Comparison of ENCODE assay signal across 8 cellular contexts in the genomic region with DNA sequence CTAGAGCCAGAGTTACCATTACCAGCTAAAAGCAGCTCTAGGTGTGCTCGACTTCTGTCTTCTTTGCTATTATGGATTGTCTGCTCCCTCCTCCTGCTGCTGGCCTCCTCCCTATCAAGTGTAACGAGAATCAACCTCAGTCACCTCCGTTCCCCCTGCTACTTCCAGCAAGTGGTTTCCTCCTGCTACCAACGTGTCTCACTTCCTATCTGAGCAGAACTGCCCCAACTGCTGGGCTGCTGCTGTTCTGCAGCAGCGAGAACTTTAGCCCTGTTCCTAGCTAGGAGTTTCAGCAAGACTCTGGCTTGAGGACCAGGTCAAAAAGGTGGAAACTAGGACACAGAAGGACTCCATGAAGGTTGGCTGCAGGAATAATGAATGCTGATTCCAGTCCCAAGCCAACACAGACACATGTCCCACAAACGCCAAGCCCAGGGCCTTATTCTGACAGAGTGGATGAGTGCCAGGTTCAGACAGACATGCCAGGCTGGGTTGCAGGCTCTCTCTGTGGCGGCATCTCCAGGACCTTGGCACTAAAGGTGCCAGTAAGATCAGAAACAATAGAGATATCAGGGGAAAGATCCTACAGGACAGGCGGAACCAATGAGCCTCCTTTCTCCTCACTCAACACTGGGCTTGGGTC. TPM values are rescaled to one million over a fixed set of nuclear protein-coding genes. Genes with fewer than 3 reads are reported as not detected.
DNase-seq lines count a peak whose midpoint lies in the region; ATAC-seq and TF ChIP-seq lines count a peak whose summit lies in the region.

No MANE protein-coding gene starts in this region.

- peak overlapping the region; percentile 86 for H3K27ac Mint-ChIP-seq in activated CD4-positive, alpha-beta memory T cell treated with anti-CD3 and anti-CD28 coated beads, Interleukin-2, amount 10 ng/mL, durations not matched to agents 7 days and 5 days

- TF ChIP-seq RAD21 in SK-N-SH (IDR thresholded peaks at IDR 0.05; ENCODE audit: low read length): no peak

- no peak for TF ChIP-seq POLR2A in testis (IDR thresholded peaks at IDR 0.05)

- H3F3A ChIP-seq in SK-N-SH (replicated peaks; ENCODE audit: insufficient read depth): no peaks in the 10 kb centered on the region

- no peak overlapping the region for H3K4me2 ChIP-seq in SK-N-SH

- POLR2A ChIA-PET in activated CD4-positive, alpha-beta memory T cell treated with anti-CD3 and anti-CD28 coated beads, Interleukin-2, amount 10 ng/mL, durations not matched to agents 7 days and 5 days (lab: Charles Lee): interaction anchor here (1.2 to 10.6 kb wide), 4 partner anchors 10 to 41 kb away, joined by 3 to 151 read pairs (median 28); no protein-coding TSS in a partner anchor
- POLR2A ChIA-PET in SK-N-SH (lab: Yijun Ruan, JAX): no interaction called here

- H3K9me2 ChIP-seq in SK-N-SH: no peaks in the 10 kb centered on the region

- intact Hi-C loops in testis (cut with DNase I; ENCODE audit: low total_unique reads): no loop called here

- peaks cover 63% of the 10 kb centered on the region for H3K36me3 Mint-ChIP-seq in activated CD4-positive, alpha-beta memory T cell treated with anti-CD3 and anti-CD28 coated beads, Interleukin-2, amount 10 ng/mL, durations not matched to agents 7 days and 5 days (ENCODE audit: low read depth)

- H3K27me3 Mint-ChIP-seq in activated CD4-positive, alpha-beta memory T cell treated with anti-CD3 and anti-CD28 coated beads, Interleukin-2, amount 10 ng/mL, durations not matched to agents 7 days and 5 days: no peaks in the 10 kb centered on the region

- CTCF ChIA-PET in activated CD4-positive, alpha-beta memory T cell treated with anti-CD3 and anti-CD28 coated beads, Interleukin-2, amount 10 ng/mL, durations not matched to agents 7 days and 5 days (lab: Charles Lee): interaction anchor here (1.1 to 17.2 kb wide), 7 partner anchors 9 to 67 kb away, joined by 3 to 423 read pairs (median 9); no protein-coding TSS in a partner anchor
- CTCF ChIA-PET in SK-N-SH (lab: Yijun Ruan, JAX): interaction anchor here (1.1 kb wide), 1 partner anchor 21 kb away, joined by 4 read pairs; no protein-coding TSS in a partner anchor

- H3K27ac ChIP-seq in lung (ENCODE audit: low read depth in 1 of 2, low read length in 1 of 2) (peak overlapping the region; percentile 34 to 80), testis (peak overlapping the region in 1 of 2 donors; percentile 55), SK-N-SH (ENCODE audit: low read depth in 2 of 2, low read length in 1 of 2) (no peak overlapping the region)

- peaks cover 13% of the 10 kb centered on the region; the same call in 1 of the 2 replicates for H3K79me2 ChIP-seq in SK-N-SH (ENCODE audit: insufficient read depth)

- no peak overlapping the region for H3K9ac ChIP-seq in SK-N-SH

- no peak overlapping the region for H2AFZ ChIP-seq in SK-N-SH (ENCODE audit: low read depth)

- DNase-seq in GM19240 (ENCODE audit: insufficient read length, low spot score) (peak; percentile 45), lung (ENCODE audit: low spot score) (no peak), testis (no peak), occipital lobe (lab: John Stamatoyannopoulos, UW) (no peak), SK-N-SH (no peak)
- peak; percentile 71 for DNase-seq in activated CD4-positive, alpha-beta memory T cell treated with anti-CD3 and anti-CD28 coated beads, Interleukin-2, amount 10 ng/mL, durations not matched to agents 7 days and 5 days

- ATAC-seq in HG03280 (IDR thresholded peaks at IDR 0.05; ENCODE audit: unreplicated experiment): peak; percentile 52
- no peak for ATAC-seq in lung (ENCODE audit: insufficient read depth, low FRiP score)
- ATAC-seq in GM18868 (IDR thresholded peaks at IDR 0.05; ENCODE audit: unreplicated experiment): no peak

- 33 to 47% methylated on average over 8 of the region's 8 CpGs for WGBS in lung, 2 donors
- WGBS in testis, 2 donors: 69 to 73% methylated on average over 8 of the region's 8 CpGs
- WGBS in SK-N-SH (ENCODE audit: low lambda C conversion rate): 99% methylated on average over 8 of the region's 8 CpGs

- H3K9me3 ChIP-seq in lung (ENCODE audit: control insufficient read depth in 2 of 2, insufficient read depth in 1 of 2, low read length in 1 of 2) (no peaks in the 10 kb centered on the region), testis (no peaks in the 10 kb centered on the region), SK-N-SH (no peaks in the 10 kb centered on the region)

- H3K4me1 Mint-ChIP-seq in activated CD4-positive, alpha-beta memory T cell treated with anti-CD3 and anti-CD28 coated beads, Interleukin-2, amount 10 ng/mL, durations not matched to agents 7 days and 5 days: peaks cover 65% of the 10 kb centered on the region

- no peaks in the 10 kb centered on the region for H3K27me3 ChIP-seq in lung (ENCODE audit: control insufficient read depth, insufficient read depth)
- H3K27me3 ChIP-seq in testis: no peaks in the 10 kb centered on the region
- H3K27me3 ChIP-seq in SK-N-SH (ENCODE audit: insufficient read depth): no peaks in the 10 kb centered on the region

- H3K9me3 Mint-ChIP-seq in activated CD4-positive, alpha-beta memory T cell treated with anti-CD3 and anti-CD28 coated beads, Interleukin-2, amount 10 ng/mL, durations not matched to agents 7 days and 5 days: no peaks in the 10 kb centered on the region

- H3K4me3 Mint-ChIP-seq in activated CD4-positive, alpha-beta memory T cell treated with anti-CD3 and anti-CD28 coated beads, Interleukin-2, amount 10 ng/mL, durations not matched to agents 7 days and 5 days: peak overlapping the region; percentile 50

- H3K4me3 ChIP-seq in lung: no peak overlapping the region
- H3K4me3 ChIP-seq in testis: no peak overlapping the region
- H3K4me3 ChIP-seq in SK-N-SH (ENCODE audit: low read depth in 2 of 2, low read length in 1 of 2): no peak overlapping the region

- H3K4me1 ChIP-seq in lung (ENCODE audit: control insufficient read depth in 2 of 2, insufficient read depth in 2 of 2, low read length in 2 of 2) (peaks cover 20 to 25% of the 10 kb centered on the region in 2 donors), testis (peaks cover 27% of the 10 kb centered on the region), SK-N-SH (ENCODE audit: control insufficient read depth in 1 of 2, insufficient read depth in 2 of 2, low read depth in 1 of 2, low read length in 1 of 2) (peaks cover 0 to 21% of the 10 kb centered on the region in 2 experiments; a peak in 2 of 4 replicates)

- H3K36me3 ChIP-seq in lung (ENCODE audit: control insufficient read depth in 2 of 2, insufficient read depth in 2 of 2, low read length in 2 of 2): peaks cover 0 to 10% of the 10 kb centered on the region in 2 donors
- no peaks in the 10 kb centered on the region for H3K36me3 ChIP-seq in testis (ENCODE audit: low read depth, missing control alignments)
- H3K36me3 ChIP-seq in SK-N-SH (replicated peaks in 1 of 2; ENCODE audit: control insufficient read depth in 1 of 2, insufficient read depth in 2 of 2, low read length in 1 of 2): peaks cover 0 to 39% of the 10 kb centered on the region in 2 experiments

- TF ChIP-seq EP300 in SK-N-SH (IDR thresholded peaks at IDR 0.05; ENCODE audit: borderline replicate concordance in 1 of 2, low read depth in 1 of 2, low read length in 1 of 2): no peak

- TF ChIP-seq CTCF in lung (IDR thresholded peaks at IDR 0.05; ENCODE audit: control extremely low read depth, extremely low read depth) (no peak), testis (IDR thresholded peaks at IDR 0.05) (no peak), SK-N-SH (IDR thresholded peaks at IDR 0.05) (no peak)

- H4K20me1 ChIP-seq in SK-N-SH (ENCODE audit: insufficient read depth): no peaks in the 10 kb centered on the region

TF ChIP-seq in SK-N-SH, 30 proteins besides CTCF, POLR2A, EP300 and RAD21 (continues in another document):
- TF ChIP-seq REST (IDR thresholded peaks at IDR 0.05; ENCODE audit: low read depth, low read length): no peak
- TF ChIP-seq, protein P1, sequence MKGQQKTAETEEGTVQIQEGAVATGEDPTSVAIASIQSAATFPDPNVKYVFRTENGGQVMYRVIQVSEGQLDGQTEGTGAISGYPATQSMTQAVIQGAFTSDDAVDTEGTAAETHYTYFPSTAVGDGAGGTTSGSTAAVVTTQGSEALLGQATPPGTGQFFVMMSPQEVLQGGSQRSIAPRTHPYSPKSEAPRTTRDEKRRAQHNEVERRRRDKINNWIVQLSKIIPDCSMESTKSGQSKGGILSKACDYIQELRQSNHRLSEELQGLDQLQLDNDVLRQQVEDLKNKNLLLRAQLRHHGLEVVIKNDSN (IDR thresholded peaks at IDR 0.05; ENCODE audit: borderline replicate concordance, low read depth): no peak
- no peak for TF ChIP-seq FOSL2 (IDR thresholded peaks at IDR 0.05; ENCODE audit: borderline replicate concordance, low read depth)
- no peak for TF ChIP-seq NRF1 (IDR thresholded peaks at IDR 0.05; ENCODE audit: low read depth, low read length)

RNA-seq across cellular contexts. Expression of gene CD34, which starts 46.9 kb away (rescaled TPM):
- under 1 TPM; 0.03 to 0.05 TPM for total RNA-seq in activated CD4-positive, alpha-beta memory T cell treated with anti-CD3 and anti-CD28 coated beads, Interleukin-2, amount 10 ng/mL, durations not matched to agents 7 days and 5 days
- total RNA-seq in lung: 10 to 100 TPM; 44.8 to 81.9 TPM
- polyA plus RNA-seq in lung: 10 to 100 TPM; 23.6 to 29.3 TPM
- total RNA-seq in testis: 10 to 100 TPM; 28.3 to 32.5 TPM
- polyA plus RNA-seq in testis (ENCODE audit: insufficient read depth, low read depth, low replicate concordance): 70.7 TPM
- 1.6 TPM for total RNA-seq in occipital lobe
- polyA plus RNA-seq in SK-N-SH (2012; rRNA removed): 0.59 and 0.62 TPM in 2 replicates
- 0.33 and 0.43 TPM in 2 replicates for polyA plus RNA-seq in SK-N-SH (2012; cell fraction: cytosol; rRNA removed)
- polyA plus RNA-seq in SK-N-SH (2012; cell fraction: nucleus; rRNA removed): 0.42 and 0.54 TPM in 2 replicates

Comparison
In these comparisons a context has a peak if more than half of its experiments do, and no peak if none do; other contexts are left out.
1. DNase-seq: peak in GM19240 (single experiment) and activated CD4-positive, alpha-beta memory T cell treated with anti-CD3 and anti-CD28 coated beads, Interleukin-2, amount 10 ng/mL, durations not matched to agents 7 days and 5 days (single experiment); none in lung (single experiment), testis (single experiment), occipital lobe (single experiment) and SK-N-SH (single experiment).
2. H3K27ac ChIP-seq: peak in lung (2 of 2); none in SK-N-SH (0 of 2).
3. RNA of gene CD34, which starts 46.9 kb away (total RNA-seq): 44.8 to 81.9 TPM in lung and 28.3 to 32.5 TPM in testis; 1.6 TPM in occipital lobe (single experiment) and 0.03 to 0.05 TPM in activated CD4-positive, alpha-beta memory T cell treated with anti-CD3 and anti-CD28 coated beads, Interleukin-2, amount 10 ng/mL, durations not matched to agents 7 days and 5 days; every median in the first group is over 10 times any median in the second.